1 cellular context compared by ENCODE assay signal in the genomic region with DNA sequence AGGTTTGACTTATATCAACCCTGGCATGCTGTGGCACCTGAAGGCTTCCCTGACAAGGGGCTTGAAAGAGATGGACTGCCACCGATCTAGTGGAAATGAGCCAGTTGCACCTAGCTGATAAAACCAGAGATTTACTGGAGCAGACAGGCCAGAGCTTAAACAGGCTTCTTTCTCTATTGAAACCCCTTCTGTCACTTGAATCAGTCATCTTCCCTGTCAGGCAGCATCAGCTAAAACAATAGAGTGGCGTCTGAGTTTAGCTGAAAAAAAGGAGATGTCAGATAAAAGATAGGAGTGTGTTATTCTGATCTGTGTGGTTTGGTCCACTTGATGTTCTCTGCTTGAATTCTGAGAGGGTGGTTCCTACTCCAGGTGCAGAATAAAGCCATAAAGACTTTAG.
TF ChIP-seq lines count a peak whose summit lies in the region.

No MANE protein-coding gene starts in this region.

TF ChIP-seq in SK-N-SH treated with all-trans-retinoic acid at 6 μM for 48 hours, 23 proteins besides CTCF, POLR2A, EP300 and RAD21 (continued from another document):
- TF ChIP-seq, protein P1, sequence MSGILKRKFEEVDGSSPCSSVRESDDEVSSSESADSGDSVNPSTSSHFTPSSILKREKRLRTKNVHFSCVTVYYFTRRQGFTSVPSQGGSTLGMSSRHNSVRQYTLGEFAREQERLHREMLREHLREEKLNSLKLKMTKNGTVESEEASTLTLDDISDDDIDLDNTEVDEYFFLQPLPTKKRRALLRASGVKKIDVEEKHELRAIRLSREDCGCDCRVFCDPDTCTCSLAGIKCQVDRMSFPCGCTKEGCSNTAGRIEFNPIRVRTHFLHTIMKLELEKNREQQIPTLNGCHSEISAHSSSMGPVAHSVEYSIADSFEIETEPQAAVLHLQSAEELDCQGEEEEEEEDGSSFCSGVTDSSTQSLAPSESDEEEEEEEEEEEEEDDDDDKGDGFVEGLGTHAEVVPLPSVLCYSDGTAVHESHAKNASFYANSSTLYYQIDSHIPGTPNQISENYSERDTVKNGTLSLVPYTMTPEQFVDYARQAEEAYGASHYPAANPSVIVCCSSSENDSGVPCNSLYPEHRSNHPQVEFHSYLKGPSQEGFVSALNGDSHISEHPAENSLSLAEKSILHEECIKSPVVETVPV (CRISPR knock-in tag; IDR thresholded peaks at IDR 0.05), result no peak
- TF ChIP-seq GLIS3 (CRISPR knock-in tag; IDR thresholded peaks at IDR 0.05), result no peak
- TF ChIP-seq ARNTL (CRISPR knock-in tag; IDR thresholded peaks at IDR 0.05; ENCODE audit: borderline replicate concordance, low read depth), result no peak
- no peak for TF ChIP-seq ZNF70 (CRISPR knock-in tag; IDR thresholded peaks at IDR 0.05)
- no peak for TF ChIP-seq ZFP3 (CRISPR knock-in tag; IDR thresholded peaks at IDR 0.05)
- TF ChIP-seq TCF4 (CRISPR knock-in tag; IDR thresholded peaks at IDR 0.05; ENCODE audit: borderline replicate concordance), result no peak
- TF ChIP-seq, protein P2, sequence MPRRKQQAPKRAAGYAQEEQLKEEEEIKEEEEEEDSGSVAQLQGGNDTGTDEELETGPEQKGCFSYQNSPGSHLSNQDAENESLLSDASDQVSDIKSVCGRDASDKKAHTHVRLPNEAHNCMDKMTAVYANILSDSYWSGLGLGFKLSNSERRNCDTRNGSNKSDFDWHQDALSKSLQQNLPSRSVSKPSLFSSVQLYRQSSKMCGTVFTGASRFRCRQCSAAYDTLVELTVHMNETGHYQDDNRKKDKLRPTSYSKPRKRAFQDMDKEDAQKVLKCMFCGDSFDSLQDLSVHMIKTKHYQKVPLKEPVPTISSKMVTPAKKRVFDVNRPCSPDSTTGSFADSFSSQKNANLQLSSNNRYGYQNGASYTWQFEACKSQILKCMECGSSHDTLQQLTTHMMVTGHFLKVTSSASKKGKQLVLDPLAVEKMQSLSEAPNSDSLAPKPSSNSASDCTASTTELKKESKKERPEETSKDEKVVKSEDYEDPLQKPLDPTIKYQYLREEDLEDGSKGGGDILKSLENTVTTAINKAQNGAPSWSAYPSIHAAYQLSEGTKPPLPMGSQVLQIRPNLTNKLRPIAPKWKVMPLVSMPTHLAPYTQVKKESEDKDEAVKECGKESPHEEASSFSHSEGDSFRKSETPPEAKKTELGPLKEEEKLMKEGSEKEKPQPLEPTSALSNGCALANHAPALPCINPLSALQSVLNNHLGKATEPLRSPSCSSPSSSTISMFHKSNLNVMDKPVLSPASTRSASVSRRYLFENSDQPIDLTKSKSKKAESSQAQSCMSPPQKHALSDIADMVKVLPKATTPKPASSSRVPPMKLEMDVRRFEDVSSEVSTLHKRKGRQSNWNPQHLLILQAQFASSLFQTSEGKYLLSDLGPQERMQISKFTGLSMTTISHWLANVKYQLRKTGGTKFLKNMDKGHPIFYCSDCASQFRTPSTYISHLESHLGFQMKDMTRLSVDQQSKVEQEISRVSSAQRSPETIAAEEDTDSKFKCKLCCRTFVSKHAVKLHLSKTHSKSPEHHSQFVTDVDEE (CRISPR knock-in tag; IDR thresholded peaks at IDR 0.05), result no peak
- no peak for TF ChIP-seq SNAI2 (CRISPR knock-in tag; IDR thresholded peaks at IDR 0.05)
- TF ChIP-seq BACH2 (CRISPR knock-in tag; IDR thresholded peaks at IDR 0.05; ENCODE audit: borderline replicate concordance), result no peak
- no peak for TF ChIP-seq CSDC2 (CRISPR knock-in tag; IDR thresholded peaks at IDR 0.05)
